In genomic region chr11:35932121-35932520, GRCh38 we compare ENCODE assay signal across 15 cellular contexts. TPM values are rescaled to one million over a fixed set of nuclear protein-coding genes. Genes with fewer than 3 reads are reported as not detected.
DNase-seq lines count a peak whose midpoint lies in the region; ATAC-seq and TF ChIP-seq lines count a peak whose summit lies in the region.
"Had no signal": no experiment of that assay in that cellular context is flagged by ENCODE, and none has a peak within 500 bp of the region (broad histone marks: within the 10 kb centered on the region; RNA-seq: fewer than 3 reads in every experiment).

No MANE protein-coding gene starts in this region.

- peaks cover 3% of the 10 kb centered on the region for H3K4me1 Mint-ChIP-seq in type B pancreatic cell (ENCODE audit: unreplicated experiment)
- H3K4me1 Mint-ChIP-seq: CD4-positive, CD25-positive, alpha-beta regulatory T cell; CD8-positive, alpha-beta memory T cell had no signal

- H3K27ac ChIP-seq in BLaER1 treated with 17β-estradiol and CSF1 and Interleukin-3, amounts not matched to agents 10 nM and 100 nM = peak overlapping the region; percentile 23 to 94 (median 86); a peak in 21 of 22 replicates
- H3K27ac ChIP-seq in HEK293 (ENCODE audit: extremely low read depth, low read depth, low read length) = no peak overlapping the region
- peak overlapping the region; percentile 50 for H3K27ac ChIP-seq in RWPE2 (ENCODE audit: poor library complexity, severe bottlenecking)
- peak overlapping the region; percentile 59 for H3K27ac ChIP-seq in neutrophil
- H3K27ac ChIP-seq: BLaER1, GM23248 had no signal

- POLR2A ChIA-PET in HEK293 (lab: Yijun Ruan, JAX) = no interaction called here

- H3K4me1 ChIP-seq in BLaER1 treated with 17β-estradiol and CSF1 and Interleukin-3, amounts not matched to agents 10 nM and 100 nM = peaks cover 5 to 54% (median 31%) of the 10 kb centered on the region in 10 experiments; a peak in 19 of 20 replicates
- H3K4me1 ChIP-seq in HEK293 (ENCODE audit: control insufficient read depth, insufficient read depth, low read length) (no peaks in the 10 kb centered on the region), RWPE2 (ENCODE audit: insufficient read depth, poor library complexity, severe bottlenecking) (peaks cover 24% of the 10 kb centered on the region), neutrophil (ENCODE audit: control insufficient read depth in 1 of 2, insufficient read depth in 1 of 2, low read depth in 1 of 2, low read length in 1 of 2) (peaks cover 22 to 29% of the 10 kb centered on the region in 2 experiments)

- no peak for ATAC-seq in RWPE2 (ENCODE audit: low read depth)

- H3K9me3 ChIP-seq in BLaER1 treated with 17β-estradiol and CSF1 and Interleukin-3, amounts not matched to agents 10 nM and 100 nM (replicated peaks in 1 of 11) = peaks cover 5 to 60% (median 15%) of the 10 kb centered on the region in 11 experiments; a peak in 21 of 22 replicates
- H3K9me3 ChIP-seq in HEK293 (ENCODE audit: control insufficient read depth, insufficient read depth, low read depth, low read length) (no peaks in the 10 kb centered on the region), RWPE2 (ENCODE audit: severe bottlenecking) (no peaks in the 10 kb centered on the region), neutrophil (no peaks in the 10 kb centered on the region)

- H3K36me3 ChIP-seq in BLaER1 treated with 17β-estradiol and CSF1 and Interleukin-3, amounts not matched to agents 10 nM and 100 nM = no peaks in the 10 kb centered on the region
- H3K36me3 ChIP-seq in HEK293 (ENCODE audit: control insufficient read depth in 2 of 2, insufficient read depth in 1 of 2, low read length in 2 of 2) (no peaks in the 10 kb centered on the region), RWPE2 (ENCODE audit: low read depth) (no peaks in the 10 kb centered on the region), neutrophil (no peaks in the 10 kb centered on the region)
- H3K36me3 ChIP-seq: BLaER1 had no signal

- DNase-seq in RWPE2 (ENCODE audit: low spot score) (no peak), T-helper 9 cell (no peak), type B pancreatic cell (ENCODE audit: extremely low spot score, unreplicated experiment) (no peak), NCI-H2196 treated with DMSO at 0.1 percent for 48 hours (lab: John Stamatoyannopoulos, UW; ENCODE audit: unreplicated experiment) (no peak)
- DNase-seq: 8988T; CD4-positive, CD25-positive, alpha-beta regulatory T cell; CD8-positive, alpha-beta memory T cell; COR-L47; GM23248; HCEC 1CT; HFFc6 had no signal

- H3K9me3 Mint-ChIP-seq in type B pancreatic cell = peaks cover 7% of the 10 kb centered on the region

- CTCF ChIA-PET in HEK293 (lab: Yijun Ruan, JAX) = no interaction called here

- peaks cover 2% of the 10 kb centered on the region for H3K27me3 Mint-ChIP-seq in type B pancreatic cell
- H3K27me3 Mint-ChIP-seq: CD4-positive, CD25-positive, alpha-beta regulatory T cell had no signal

- H3K27ac Mint-ChIP-seq in type B pancreatic cell = no peak overlapping the region
- H3K27ac Mint-ChIP-seq: CD4-positive, CD25-positive, alpha-beta regulatory T cell; CD8-positive, alpha-beta memory T cell; HFFc6 had no signal

- H3K4me2 ChIP-seq in BLaER1 treated with 17β-estradiol and CSF1 and Interleukin-3, amounts not matched to agents 10 nM and 100 nM = peak overlapping the region in 8 of 11 experiments; percentile 19 to 85 (median 48); a peak in 15 of 22 replicates
- H3K4me2 ChIP-seq: BLaER1 had no signal

- H3K36me3 Mint-ChIP-seq in type B pancreatic cell = no peaks in the 10 kb centered on the region
- H3K36me3 Mint-ChIP-seq: CD4-positive, CD25-positive, alpha-beta regulatory T cell; CD8-positive, alpha-beta memory T cell had no signal

- TF ChIP-seq CTCF in HEK293 (tag by site-specific recombination; IDR thresholded peaks at IDR 0.05) = no peak
- TF ChIP-seq CTCF in RWPE2 (IDR thresholded peaks at IDR 0.05; ENCODE audit: poor library complexity, severe bottlenecking) = no peak
- TF ChIP-seq CTCF in neutrophil (IDR thresholded peaks at IDR 0.05) = no peak
- TF ChIP-seq CTCF in type B pancreatic cell (conservative IDR thresholded peaks at IDR 0.05) = no peak

- no peak overlapping the region for H3K4me3 Mint-ChIP-seq in type B pancreatic cell
- H3K4me3 Mint-ChIP-seq: CD4-positive, CD25-positive, alpha-beta regulatory T cell; CD8-positive, alpha-beta memory T cell; HFFc6 had no signal

- no peaks in the 10 kb centered on the region for H3K27me3 ChIP-seq in BLaER1 treated with 17β-estradiol and CSF1 and Interleukin-3, amounts not matched to agents 10 nM and 100 nM
- H3K27me3 ChIP-seq in RWPE2 (ENCODE audit: insufficient read depth, poor library complexity, severe bottlenecking) = no peaks in the 10 kb centered on the region
- H3K27me3 ChIP-seq in neutrophil = no peaks in the 10 kb centered on the region
- H3K27me3 ChIP-seq: BLaER1 had no signal

- 0 out of 20 replicates have a peak overlapping the region, but pooled peaks of 2 of the 10 experiments have one; percentile 12 to 21 for H3K4me3 ChIP-seq in BLaER1 treated with 17β-estradiol and CSF1 and Interleukin-3, amounts not matched to agents 10 nM and 100 nM
- no peak overlapping the region for H3K4me3 ChIP-seq in HEK293 (ENCODE audit: low read depth, low read length)
- no peak overlapping the region for H3K4me3 ChIP-seq in RWPE2 (ENCODE audit: severe bottlenecking)
- H3K4me3 ChIP-seq in neutrophil (ENCODE audit: low read depth in 1 of 2, low read length in 1 of 2) = no peak overlapping the region
- H3K4me3 ChIP-seq: BLaER1, GM23248 had no signal

- peak overlapping the region in 8 of 11 experiments; percentile 43 to 77 (median 68); a peak in 14 of 22 replicates for H3K9ac ChIP-seq in BLaER1 treated with 17β-estradiol and CSF1 and Interleukin-3, amounts not matched to agents 10 nM and 100 nM
- H3K9ac ChIP-seq: BLaER1, GM23248 had no signal

- H4K20me1 ChIP-seq in BLaER1 treated with 17β-estradiol and CSF1 and Interleukin-3, amounts not matched to agents 10 nM and 100 nM = no peaks in the 10 kb centered on the region
- H4K20me1 ChIP-seq: BLaER1 had no signal

TF ChIP-seq in HEK293, 187 proteins besides CTCF, POLR2A, EP300 and RAD21:
- no peak for TF ChIP-seq ZNF24 (tag by site-specific recombination; IDR thresholded peaks at IDR 0.05)
- TF ChIP-seq ZNF677 (tag by site-specific recombination; IDR thresholded peaks at IDR 0.05) = no peak
- TF ChIP-seq SETDB1 (IDR thresholded peaks at IDR 0.05; ENCODE audit: insufficient read length, low read length) = peak; percentile 23
- no peak for TF ChIP-seq ZNF292 (tag by site-specific recombination; IDR thresholded peaks at IDR 0.05; ENCODE audit: borderline replicate concordance, low read depth)
TF ChIP-seq in HEK293: peak in this region for 1.

RNA-seq across cellular contexts. Expression of gene LDLRAD3, which starts 11.7 kb away (rescaled TPM):
- 3.0 and 20.7 TPM in 2 replicates for total RNA-seq in type B pancreatic cell (ENCODE audit: low replicate concordance)
- total RNA-seq: CD4-positive, CD25-positive, alpha-beta regulatory T cell had no signal
